ENCODE assay signal across 26 cellular contexts in the genomic region with DNA sequence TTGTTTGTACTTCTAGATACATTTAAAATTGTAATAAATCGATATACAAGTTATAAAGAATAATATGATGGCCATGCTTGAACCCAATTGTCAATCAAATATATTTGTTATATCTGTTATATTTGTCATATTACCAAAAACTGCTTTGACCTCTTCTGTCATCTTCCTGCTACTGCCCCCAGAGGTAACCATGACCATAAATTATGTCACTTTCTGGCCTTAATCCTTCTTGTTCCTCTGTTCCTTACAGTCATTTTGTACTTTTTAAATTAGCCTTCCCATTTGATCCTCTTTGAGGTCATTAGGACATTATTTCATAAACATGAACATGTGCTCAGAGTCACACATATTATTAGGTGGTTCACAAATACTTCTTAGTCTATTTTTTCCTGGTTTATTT.
DNase-seq lines count a peak whose midpoint lies in the region; FAIRE-seq and TF ChIP-seq lines count a peak whose summit lies in the region.
"Had no signal": no experiment of that assay in that cellular context is flagged by ENCODE, and none has a peak within 500 bp of the region (broad histone marks: within the 10 kb centered on the region; RNA-seq: fewer than 3 reads in every experiment).

No MANE protein-coding gene starts in this region.

- DNase-seq in GM13976 (ENCODE audit: low spot score) (peak; percentile 27), NCI-H82 (lab: John Stamatoyannopoulos, UW) (peak; percentile 58), astrocyte (ENCODE audit: low read depth) (no peak), dermis blood vessel endothelial cell (no peak), trophoblast cell (no peak), NCI-H1048 (lab: John Stamatoyannopoulos, UW) (no peak)
- DNase-seq: activated CD4-positive, alpha-beta T cell treated with anti-CD3 and anti-CD28 coated beads for 1 hour; CD4-positive, alpha-beta T cell; cortex of kidney; DMS153; GF-D8; heart right ventricle; KG1; left ventricle myocardium superior; midbrain; NCI-H1417 treated with DMSO at 0.1 percent for 48 hours; NCI-H526 treated with DMSO at 0.1 percent for 48 hours; PC-3; T1000 had no signal

- peaks cover 2% of the 10 kb centered on the region for H3K36me3 Mint-ChIP-seq in astrocyte (ENCODE audit: low read depth, unreplicated experiment)
- H3K36me3 Mint-ChIP-seq: natural killer cell treated with Interleukin-12 subunit alpha and Interleukin-12 subunit beta and Interleukin-15 and Interleukin-18, amount 100 ng/mL, for 72 hours; stimulated activated memory B cell treated with anti-CD40 and anti-IgM and Interleukin-4, amounts not matched to agents 10 μg/mL and 1 μg/mL and 100 μg/mL, for 72 hours had no signal

- no peak overlapping the region for H4K91ac ChIP-seq in trophoblast cell (ENCODE audit: low read depth, low read length)

- no peak overlapping the region for H3K23ac ChIP-seq in trophoblast cell (ENCODE audit: low read length)

- H3K4me3 Mint-ChIP-seq in astrocyte (ENCODE audit: unreplicated experiment): peak overlapping the region; percentile 17
- H3K4me3 Mint-ChIP-seq: activated T-helper 1 cell treated with anti-CD3 and anti-CD28 coated beads, Interleukin-12 subunit alpha, Interleukin-12 subunit beta, Interleukin-2, Interleukin-4 antibody, amounts not matched to agents 30 ng/mL and 10 ng/mL and 1 ng/mL, durations not matched to agents 14 hours and 24 hours and 36 hours; CD4-positive, alpha-beta T cell; natural killer cell treated with Interleukin-12 subunit alpha and Interleukin-12 subunit beta and Interleukin-15 and Interleukin-18, amount 100 ng/mL, for 72 hours; stimulated activated memory B cell treated with anti-CD40 and anti-IgM and Interleukin-4, amounts not matched to agents 10 μg/mL and 1 μg/mL and 100 μg/mL, for 72 hours had no signal

- no peak overlapping the region for H3K18ac ChIP-seq in trophoblast cell (ENCODE audit: low read length)

- no peaks in the 10 kb centered on the region for H3K9me3 ChIP-seq in astrocyte (ENCODE audit: insufficient read depth, low read depth, low read length)
- H3K9me3 ChIP-seq in trophoblast cell (ENCODE audit: insufficient read depth, low read depth, low read length): no peaks in the 10 kb centered on the region
- H3K9me3 ChIP-seq: heart right ventricle, SJSA1 had no signal

- H3K9ac ChIP-seq in astrocyte (ENCODE audit: low read length): no peak overlapping the region
- no peak overlapping the region for H3K9ac ChIP-seq in trophoblast cell (ENCODE audit: low read length)

- H3K4me2 ChIP-seq in astrocyte (ENCODE audit: low read length) (no peak overlapping the region), trophoblast cell (ENCODE audit: low read length) (no peak overlapping the region)

- H3K4me1 Mint-ChIP-seq in astrocyte (ENCODE audit: low read depth, unreplicated experiment): no peaks in the 10 kb centered on the region
- H3K4me1 Mint-ChIP-seq: stimulated activated memory B cell treated with anti-CD40 and anti-IgM and Interleukin-4, amounts not matched to agents 10 μg/mL and 1 μg/mL and 100 μg/mL, for 72 hours had no signal

- H3K9me3 Mint-ChIP-seq in astrocyte (ENCODE audit: unreplicated experiment): no peaks in the 10 kb centered on the region
- H3K9me3 Mint-ChIP-seq: activated T-helper 1 cell treated with anti-CD3 and anti-CD28 coated beads, Interleukin-12 subunit alpha, Interleukin-12 subunit beta, Interleukin-2, Interleukin-4 antibody, amounts not matched to agents 30 ng/mL and 10 ng/mL and 1 ng/mL, durations not matched to agents 14 hours and 24 hours and 36 hours; CD4-positive, alpha-beta T cell; natural killer cell treated with Interleukin-12 subunit alpha and Interleukin-12 subunit beta and Interleukin-15 and Interleukin-18, amount 100 ng/mL, for 72 hours had no signal

- H3K27ac ChIP-seq in 22Rv1 (peak overlapping the region; percentile 8; the same call in 1 of the 2 replicates), astrocyte (ENCODE audit: low read depth, low read length) (no peak overlapping the region), trophoblast cell (ENCODE audit: low read depth, low read length) (no peak overlapping the region)
- H3K27ac ChIP-seq: heart right ventricle, SJSA1 had no signal

- no peak overlapping the region for H2BK120ac ChIP-seq in trophoblast cell (ENCODE audit: insufficient read depth, low read length, poor library complexity)

- no peak overlapping the region for H4K12ac ChIP-seq in trophoblast cell (ENCODE audit: low read depth, low read length)

- no peak overlapping the region for H2BK12ac ChIP-seq in trophoblast cell (ENCODE audit: low read length)

- peaks cover 7% of the 10 kb centered on the region for H4K20me1 ChIP-seq in astrocyte (ENCODE audit: insufficient read depth, low read length)

- H2AK5ac ChIP-seq in trophoblast cell (ENCODE audit: low read length): no peak overlapping the region

- H3K4me3 ChIP-seq in astrocyte (ENCODE audit: insufficient read depth, low read depth, low read length) (no peak overlapping the region), trophoblast cell (ENCODE audit: low read depth, low read length) (no peak overlapping the region)
- H3K4me3 ChIP-seq: heart right ventricle, SJSA1 had no signal

- H3K27me3 Mint-ChIP-seq in astrocyte (ENCODE audit: low read depth, unreplicated experiment): no peaks in the 10 kb centered on the region
- H3K27me3 Mint-ChIP-seq: CD4-positive, alpha-beta T cell; natural killer cell treated with Interleukin-12 subunit alpha and Interleukin-12 subunit beta and Interleukin-15 and Interleukin-18, amount 100 ng/mL, for 72 hours; stimulated activated memory B cell treated with anti-CD40 and anti-IgM and Interleukin-4, amounts not matched to agents 10 μg/mL and 1 μg/mL and 100 μg/mL, for 72 hours had no signal

- FAIRE-seq in astrocyte (lab: Jason Lieb, UNC): no peak
- FAIRE-seq: endothelial cell of umbilical vein, H1 had no signal

- TF ChIP-seq CTCF in 22Rv1 (IDR thresholded peaks at IDR 0.05) (no peak), GM13976 (IDR thresholded peaks at IDR 0.05; ENCODE audit: borderline replicate concordance, control extremely low read depth, extremely low read depth, insufficient read depth, missing control alignments) (no peak), astrocyte (IDR thresholded peaks at IDR 0.05; ENCODE audit: insufficient read depth, low read depth, low read length) (no peak)

- no peak overlapping the region for H2BK5ac ChIP-seq in trophoblast cell (ENCODE audit: low read depth, low read length, poor library complexity)

- H3K27me3 ChIP-seq in astrocyte (ENCODE audit: insufficient read depth, low read length) (no peaks in the 10 kb centered on the region), trophoblast cell (ENCODE audit: insufficient read depth, low read length) (no peaks in the 10 kb centered on the region)
- H3K27me3 ChIP-seq: SJSA1 had no signal

- H4K8ac ChIP-seq in trophoblast cell (ENCODE audit: low read depth, low read length): no peak overlapping the region

- H3K4me1 ChIP-seq in astrocyte (ENCODE audit: insufficient read depth, low read length) (peaks cover 12% of the 10 kb centered on the region), trophoblast cell (ENCODE audit: control insufficient read depth in 1 of 2, insufficient read depth in 2 of 2, low read length in 2 of 2) (peaks cover 3 to 5% of the 10 kb centered on the region in 2 experiments)

- H3K79me1 ChIP-seq in trophoblast cell (ENCODE audit: low read length): peaks cover 4% of the 10 kb centered on the region

- WGBS in trophoblast cell (ENCODE audit: extremely low coverage, insufficient coverage, insufficient read length): no CpG with 5 or more reads among the region's 1 CpG

- H3K4ac ChIP-seq in trophoblast cell (ENCODE audit: low read depth, low read length): no peak overlapping the region

- H2AFZ ChIP-seq in astrocyte (ENCODE audit: low read depth, low read length): no peak overlapping the region
- H2AFZ ChIP-seq in trophoblast cell (ENCODE audit: insufficient read depth, low read length, poor library complexity): no peak overlapping the region

- H3K36me3 ChIP-seq in astrocyte (ENCODE audit: insufficient read depth, low read length) (no peaks in the 10 kb centered on the region), trophoblast cell (ENCODE audit: control insufficient read depth in 1 of 2, insufficient read depth in 2 of 2, low read length in 2 of 2) (no peaks in the 10 kb centered on the region)
- H3K36me3 ChIP-seq: heart right ventricle, SJSA1 had no signal

- no peak overlapping the region for H3K27ac Mint-ChIP-seq in astrocyte (ENCODE audit: unreplicated experiment)
- H3K27ac Mint-ChIP-seq: activated T-helper 1 cell treated with anti-CD3 and anti-CD28 coated beads, Interleukin-12 subunit alpha, Interleukin-12 subunit beta, Interleukin-2, Interleukin-4 antibody, amounts not matched to agents 30 ng/mL and 10 ng/mL and 1 ng/mL, durations not matched to agents 14 hours and 24 hours and 36 hours; CD4-positive, alpha-beta T cell; natural killer cell treated with Interleukin-12 subunit alpha and Interleukin-12 subunit beta and Interleukin-15 and Interleukin-18, amount 100 ng/mL, for 72 hours; stimulated activated memory B cell treated with anti-CD40 and anti-IgM and Interleukin-4, amounts not matched to agents 10 μg/mL and 1 μg/mL and 100 μg/mL, for 72 hours had no signal

- in situ Hi-C loops in GM13976 (cut with MboI; ENCODE audit: low sequenced_read_pairs, unreplicated experiment): no loop called here

- H3K79me2 ChIP-seq in astrocyte (ENCODE audit: insufficient read depth, low read length) (no peaks in the 10 kb centered on the region), trophoblast cell (ENCODE audit: control insufficient read depth, insufficient read depth, low read length, poor library complexity) (no peaks in the 10 kb centered on the region)

- no peak overlapping the region for H3K14ac ChIP-seq in trophoblast cell (ENCODE audit: low read length)

Comparison
In these comparisons a context has a peak if more than half of its experiments do, and no peak if none do; other contexts are left out.
1. DNase-seq: peak in GM13976 (single experiment) and NCI-H82 (single experiment); none in astrocyte (single experiment), dermis blood vessel endothelial cell (single experiment), trophoblast cell (0 of 2) and NCI-H1048 (single experiment).